ENCODE assay signal across 8 cellular contexts in genomic region chr1:27392096-27392777, GRCh38. TPM values are rescaled to one million over a fixed set of nuclear protein-coding genes. Genes with fewer than 3 reads are reported as not detected.
DNase-seq lines count a peak whose midpoint lies in the region; ATAC-seq and TF ChIP-seq lines count a peak whose summit lies in the region.

A gene with protein sequence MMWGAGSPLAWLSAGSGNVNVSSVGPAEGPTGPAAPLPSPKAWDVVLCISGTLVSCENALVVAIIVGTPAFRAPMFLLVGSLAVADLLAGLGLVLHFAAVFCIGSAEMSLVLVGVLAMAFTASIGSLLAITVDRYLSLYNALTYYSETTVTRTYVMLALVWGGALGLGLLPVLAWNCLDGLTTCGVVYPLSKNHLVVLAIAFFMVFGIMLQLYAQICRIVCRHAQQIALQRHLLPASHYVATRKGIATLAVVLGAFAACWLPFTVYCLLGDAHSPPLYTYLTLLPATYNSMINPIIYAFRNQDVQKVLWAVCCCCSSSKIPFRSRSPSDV (plus strand): TSS chr1:27392622. CDS start chr1:27393799, 1,177 bp downstream.

- H3K4me3 ChIP-seq in BLaER1 treated with 17β-estradiol and CSF1 and Interleukin-3, amounts not matched to agents 10 nM and 100 nM, result peak within 1 kb of the TSS; percentile 49 to 75 (median 66)

- intact Hi-C loops in activated CD8-positive, alpha-beta T cell treated with anti-CD3 and anti-CD28 coated beads for 36 hours (cut with micrococcal nuclease), result loop anchor here (5.0 to 10.0 kb wide), 3 partner anchors 47 to 273 kb away; partner anchors contain the start of gene SYTL1

- no peaks in the 10 kb centered on the region for H3K9me3 Mint-ChIP-seq in activated CD8-positive, alpha-beta T cell treated with anti-CD3 and anti-CD28 coated beads for 36 hours

- H3K27ac Mint-ChIP-seq in activated CD8-positive, alpha-beta T cell treated with anti-CD3 and anti-CD28 coated beads for 36 hours, result peak within 1 kb of the TSS; percentile 89

- POLR2A ChIA-PET in activated CD8-positive, alpha-beta T cell treated with anti-CD3 and anti-CD28 coated beads for 36 hours (lab: Charles Lee), result interaction anchor here (1.1 to 2.2 kb wide), 4 partner anchors 11 to 92 kb away, joined by 3 to 5 read pairs (median 3); partner anchors contain the start of gene SYTL1

- no peaks in the 10 kb centered on the region for H3K9me3 ChIP-seq in BLaER1 treated with 17β-estradiol and CSF1 and Interleukin-3, amounts not matched to agents 10 nM and 100 nM (replicated peaks in 1 of 11)

- H3K4me1 Mint-ChIP-seq in activated CD8-positive, alpha-beta T cell treated with anti-CD3 and anti-CD28 coated beads for 36 hours (ENCODE audit: low read depth), result peaks cover 17% of the 10 kb centered on the region

- H3K27me3 ChIP-seq in BLaER1 treated with 17β-estradiol and CSF1 and Interleukin-3, amounts not matched to agents 10 nM and 100 nM, result no peaks in the 10 kb centered on the region

- H3K4me1 ChIP-seq in BLaER1 treated with 17β-estradiol and CSF1 and Interleukin-3, amounts not matched to agents 10 nM and 100 nM, result peaks cover 19 to 43% (median 33%) of the 10 kb centered on the region in 10 experiments

- no peaks in the 10 kb centered on the region for H3K36me3 ChIP-seq in BLaER1 treated with 17β-estradiol and CSF1 and Interleukin-3, amounts not matched to agents 10 nM and 100 nM

- H3K36me3 Mint-ChIP-seq in activated CD8-positive, alpha-beta T cell treated with anti-CD3 and anti-CD28 coated beads for 36 hours (ENCODE audit: low read depth), result no peaks in the 10 kb centered on the region

- peak within 1 kb of the TSS; percentile 88 to 98 (median 92) for H3K4me2 ChIP-seq in BLaER1 treated with 17β-estradiol and CSF1 and Interleukin-3, amounts not matched to agents 10 nM and 100 nM

- H3K9ac ChIP-seq in BLaER1 treated with 17β-estradiol and CSF1 and Interleukin-3, amounts not matched to agents 10 nM and 100 nM, result peak within 1 kb of the TSS; percentile 65 to 84 (median 75)

- H3K27me3 Mint-ChIP-seq in activated CD8-positive, alpha-beta T cell treated with anti-CD3 and anti-CD28 coated beads for 36 hours, result no peaks in the 10 kb centered on the region

- no peaks in the 10 kb centered on the region; a peak in 1 of 22 replicates for H4K20me1 ChIP-seq in BLaER1 treated with 17β-estradiol and CSF1 and Interleukin-3, amounts not matched to agents 10 nM and 100 nM

- ATAC-seq in GM19351 (IDR thresholded peaks at IDR 0.05; ENCODE audit: unreplicated experiment) (peak; percentile 87), HG03571 (IDR thresholded peaks at IDR 0.05; ENCODE audit: unreplicated experiment) (peak; percentile 65)
- peak; percentile 92 for ATAC-seq in activated CD8-positive, alpha-beta T cell treated with anti-CD3 and anti-CD28 coated beads for 36 hours

- peak within 1 kb of the TSS; percentile 65 for H3K4me3 Mint-ChIP-seq in activated CD8-positive, alpha-beta T cell treated with anti-CD3 and anti-CD28 coated beads for 36 hours

- peak; percentile 84 for DNase-seq in NCI-H82 treated with DMSO at 0.1 percent for 48 hours (lab: John Stamatoyannopoulos, UW; ENCODE audit: unreplicated experiment)
- peak; percentile 96 for DNase-seq in activated CD8-positive, alpha-beta T cell treated with anti-CD3 and anti-CD28 coated beads for 36 hours
- DNase-seq in ecto neural progenitor cell (ENCODE audit: low spot score), result peak; percentile 94
- peak; percentile 93 to 94 for DNase-seq in lung microvascular endothelial cell (ENCODE audit: low read depth in 2 of 2)
- DNase-seq in stimulated activated CD4-positive, alpha-beta T cell treated with anti-CD3 and anti-CD28 coated beads, TNF-alpha, amount 100 ng/mL, for 24 hours (ENCODE audit: low read depth in 3 of 3), result peak; percentile 85 to 96 (median 88)

- TF ChIP-seq CTCF in activated CD8-positive, alpha-beta T cell treated with anti-CD3 and anti-CD28 coated beads for 36 hours (IDR thresholded peaks at IDR 0.05), result peak; percentile 43

- CTCF ChIA-PET in activated CD8-positive, alpha-beta T cell treated with anti-CD3 and anti-CD28 coated beads for 36 hours (lab: Charles Lee), result interaction anchor here (0.9 to 12.1 kb wide), 8 partner anchors 9 to 271 kb away, joined by 3 to 242 read pairs (median 10); partner anchors contain the start of genes CD164L2 and MAP3K6

- H3K27ac ChIP-seq in BLaER1 treated with 17β-estradiol and CSF1 and Interleukin-3, amounts not matched to agents 10 nM and 100 nM, result peak within 1 kb of the TSS in 10 of 11 experiments; percentile 22 to 76 (median 67); a peak in 18 of 22 replicates

RNA-seq across cellular contexts. Expression of the gene that starts here (rescaled TPM):
- 1 to 10 TPM; 1.1 to 1.7 TPM for total RNA-seq in activated CD8-positive, alpha-beta T cell treated with anti-CD3 and anti-CD28 coated beads for 36 hours
- total RNA-seq in lung microvascular endothelial cell, result under 0.01 and 0.22 TPM in 2 replicates

Comparison
In these comparisons a context has a peak if more than half of its experiments do, and no peak if none do; other contexts are left out.
1. Peak in every context shown above with its lines: DNase-seq, ATAC-seq, H3K4me3 ChIP-seq and H3K27ac ChIP-seq.
2. Peak in DNase-seq in lung microvascular endothelial cell; RNA of the gene not detected or under 1 TPM.